Comparison of ENCODE assay signal across 8 cellular contexts in the genomic region with DNA sequence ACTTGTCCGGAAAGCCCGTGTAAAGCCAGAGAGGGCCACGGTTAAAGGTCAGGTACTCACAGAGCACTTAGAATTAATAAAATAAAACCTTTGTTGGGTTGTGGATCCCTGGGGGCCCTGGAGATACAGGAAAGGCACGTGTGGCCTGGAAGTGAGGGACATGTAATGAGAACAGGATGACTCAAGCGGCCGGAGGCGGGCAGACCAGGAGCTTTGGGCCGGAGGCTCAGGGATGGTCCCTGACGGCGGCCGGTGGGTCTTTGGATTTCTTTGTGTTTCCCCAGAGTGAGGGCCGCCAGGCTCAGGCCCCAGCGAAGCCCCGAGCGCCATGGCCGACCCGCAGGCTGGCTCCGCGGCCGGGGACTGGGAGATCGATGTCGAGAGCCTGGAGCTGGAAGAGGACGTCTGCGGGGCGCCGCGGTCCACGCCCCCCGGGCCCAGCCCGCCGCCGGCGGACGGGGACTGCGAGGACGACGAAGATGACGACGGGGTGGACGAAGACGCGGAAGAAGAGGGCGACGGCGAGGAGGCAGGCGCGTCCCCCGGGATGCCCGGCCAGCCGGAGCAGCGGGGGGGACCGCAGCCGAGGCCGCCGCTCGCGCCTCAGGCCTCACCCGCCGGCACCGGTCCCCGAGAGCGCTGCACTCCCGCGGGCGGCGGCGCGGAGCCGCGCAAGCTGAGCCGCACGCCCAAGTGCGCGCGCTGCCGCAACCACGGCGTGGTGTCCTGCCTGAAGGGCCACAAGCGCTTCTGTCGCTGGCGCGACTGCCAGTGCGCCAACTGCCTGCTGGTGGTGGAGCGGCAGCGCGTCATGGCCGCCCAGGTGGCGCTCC. TPM values are rescaled to one million over a fixed set of nuclear protein-coding genes. Genes with fewer than 3 reads are reported as not detected.
DNase-seq lines count a peak whose midpoint lies in the region; ATAC-seq and TF ChIP-seq lines count a peak whose summit lies in the region.

No MANE protein-coding gene starts in this region.

- ATAC-seq in memory B cell (ENCODE audit: low read depth), result peak; percentile 38
- no peak for ATAC-seq in GM21529 (IDR thresholded peaks at IDR 0.05; ENCODE audit: unreplicated experiment)

- peak overlapping the region; percentile 48 for H3K4me2 ChIP-seq in mammary epithelial cell (ENCODE audit: insufficient read depth, low read depth, low read length)

- H3K4me3 Mint-ChIP-seq in IgD-negative memory B cell, result peak overlapping the region; percentile 41 to 84 (median 62)
- peak overlapping the region; percentile 14 for H3K4me3 Mint-ChIP-seq in memory B cell

- H3K4me1 ChIP-seq in mammary epithelial cell (ENCODE audit: insufficient read depth, low read length) (no peaks in the 10 kb centered on the region), tibial nerve (peaks cover 0 to 67% (median 16%) of the 10 kb centered on the region in 4 donors)

- H3K36me3 ChIP-seq in mammary epithelial cell (ENCODE audit: insufficient read depth, low read length) (no peaks in the 10 kb centered on the region), tibial nerve (no peaks in the 10 kb centered on the region)

- no peak overlapping the region for H3K27ac ChIP-seq in mammary epithelial cell (ENCODE audit: insufficient read depth, low read depth, low read length)
- H3K27ac ChIP-seq in tibial nerve, result peak overlapping the region in 1 of 4 donors; percentile 18

- H4K20me1 ChIP-seq in mammary epithelial cell (ENCODE audit: insufficient read depth, low read length), result no peaks in the 10 kb centered on the region

- DNase-seq in mammary epithelial cell (peak; percentile 35), memory B cell (ENCODE audit: low spot score in 2 of 2) (peak in 1 of 2 donors; percentile 42), tibial nerve (ENCODE audit: low spot score in 2 of 2) (peak; percentile 40 to 42), HCEC 1CT (no peak), glomerular visceral epithelial cell (ENCODE audit: extremely low spot score) (no peak)

- no peak overlapping the region for H3K4me3 ChIP-seq in GM12875 (ENCODE audit: low read depth, low read length)
- peak overlapping the region in 2 of 3 experiments; percentile 6 to 9 for H3K4me3 ChIP-seq in mammary epithelial cell (replicated peaks in 1 of 3; ENCODE audit: insufficient read depth in 1 of 3, low read depth in 2 of 3, low read length in 3 of 3)
- H3K4me3 ChIP-seq in tibial nerve, result peak overlapping the region; percentile 2 to 46 (median 14)

- H3K9me3 ChIP-seq in mammary epithelial cell (replicated peaks; ENCODE audit: insufficient read depth, low read length) (peaks cover 5% of the 10 kb centered on the region), tibial nerve (no peaks in the 10 kb centered on the region)

- BruUV-seq in mammary epithelial cell (replicated peaks; lab: Mats Ljungman, UMichigan), result no TSS peak

- in situ Hi-C loops in mammary epithelial cell (cut with MboI; ENCODE audit: low sequenced_read_pairs in 2 of 2), result no loop called here

- 0 out of 2 replicates have a peak, but pooled peaks have one; percentile 15 for TF ChIP-seq CTCF in GM12875 (IDR thresholded peaks at IDR 0.05; ENCODE audit: borderline replicate concordance, insufficient read depth, low read depth, low read length)
- peak in 1 of 2 donors; percentile 23 for TF ChIP-seq CTCF in mammary epithelial cell (conservative IDR thresholded peaks at IDR 0.05 in 1 of 2, IDR thresholded peaks at IDR 0.05 in 1 of 2; ENCODE audit: extremely low read depth in 1 of 2, insufficient read depth in 1 of 2, low read depth in 1 of 2, low read length in 2 of 2)
- TF ChIP-seq CTCF in tibial nerve (IDR thresholded peaks at IDR 0.05), result peak in 1 of 5 experiments; percentile 27

- no peak overlapping the region for H3K9ac ChIP-seq in mammary epithelial cell (ENCODE audit: insufficient read depth, low read length)

- H3K27me3 ChIP-seq in mammary epithelial cell (ENCODE audit: insufficient read depth, low read length), result peaks cover 39% of the 10 kb centered on the region
- H3K27me3 ChIP-seq in tibial nerve, result peaks cover 4 to 99% of the 10 kb centered on the region in 2 donors

- peak overlapping the region; percentile 16 for H2AFZ ChIP-seq in mammary epithelial cell (ENCODE audit: low read depth, low read length)

- WGBS in mammary epithelial cell (ENCODE audit: low coverage, missing lambda C conversion rate), result 39% methylated on average over 16 of the region's 88 CpGs
- 13 to 17% methylated on average over 21 to 38 of the region's 88 CpGs for WGBS in tibial nerve, 2 donors

- H3K4me1 Mint-ChIP-seq in IgD-negative memory B cell, result peaks cover 22 to 31% (median 23%) of the 10 kb centered on the region in 3 donors
- H3K4me1 Mint-ChIP-seq in memory B cell, result peaks cover 18% of the 10 kb centered on the region

- H3K79me2 ChIP-seq in mammary epithelial cell (ENCODE audit: insufficient read depth, low read length), result no peaks in the 10 kb centered on the region

- H3K27me3 Mint-ChIP-seq in IgD-negative memory B cell, result peaks cover 73% of the 10 kb centered on the region
- H3K27me3 Mint-ChIP-seq in memory B cell, result peaks cover 31% of the 10 kb centered on the region

- H3K27ac Mint-ChIP-seq in IgD-negative memory B cell (peak overlapping the region in 2 of 3 donors; percentile 84 to 90), memory B cell (no peak overlapping the region)

- peaks cover 2 to 19% (median 8%) of the 10 kb centered on the region in 3 donors for H3K9me3 Mint-ChIP-seq in IgD-negative memory B cell
- H3K9me3 Mint-ChIP-seq in memory B cell, result peaks cover 6% of the 10 kb centered on the region

- dilution Hi-C loops in mammary epithelial cell (cut with HindIII; ENCODE audit: low sequenced_read_pairs), result no loop called here

- CTCF ChIA-PET in mammary epithelial cell (lab: Charles Lee; ENCODE audit: low non-redundant PET), result no interaction called here

- H3K36me3 Mint-ChIP-seq in IgD-negative memory B cell (no peaks in the 10 kb centered on the region), memory B cell (peaks cover 1% of the 10 kb centered on the region)

- intact Hi-C loops in mammary epithelial cell (cut with micrococcal nuclease), result no loop called here

- TF ChIP-seq POLR2A in tibial nerve (IDR thresholded peaks at IDR 0.05), result no peak

- TF ChIP-seq EP300 in tibial nerve (IDR thresholded peaks at IDR 0.05), result no peak

RNA-seq across cellular contexts. Expression of a gene that starts 1.3 kb away (rescaled TPM):
- polyA plus RNA-seq in IgD-negative memory B cell, result not detected
- total RNA-seq in mammary epithelial cell, result not detected
- polyA plus RNA-seq in mammary epithelial cell, result not detected
- not detected for polyA minus RNA-seq in mammary epithelial cell
- total RNA-seq in tibial nerve, result 10 to 100 TPM in 1 of 4 donors, 1 to 10 TPM in 3; 3.1 to 11.7 (median 6.4) TPM

Comparison
In these comparisons a context has a peak if more than half of its experiments do, and no peak if none do; other contexts are left out.
1. DNase-seq: peak in mammary epithelial cell (single experiment) and tibial nerve (2 of 2); none in HCEC 1CT (single experiment) and glomerular visceral epithelial cell (single experiment).
2. RNA of a gene that starts 1.3 kb away (total RNA-seq): 3.1 to 11.7 TPM in tibial nerve; not detected in mammary epithelial cell; every median in the first group is over 4 times any median in the second.